ENCODE assay signal across 12 cellular contexts in the genomic region with DNA sequence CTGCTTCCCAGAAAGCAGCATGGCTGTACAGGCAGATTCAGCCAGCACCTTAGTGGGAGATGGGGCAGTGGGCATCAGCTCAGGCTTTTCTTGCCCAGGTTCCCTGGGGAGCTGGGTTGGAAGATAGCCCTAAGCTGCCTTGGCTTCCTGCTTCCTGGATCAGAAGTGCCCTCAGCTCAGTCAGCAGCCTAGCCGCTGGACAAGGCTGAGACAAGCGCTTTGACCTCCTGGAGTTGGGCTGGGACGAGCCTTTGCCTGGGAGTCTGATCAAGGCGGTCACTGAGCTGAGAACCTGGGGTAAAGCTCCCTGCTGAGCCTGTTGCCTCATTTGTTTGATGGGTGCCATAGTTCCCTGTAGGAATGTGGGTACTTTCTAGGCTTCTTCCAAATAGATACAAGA.
DNase-seq lines count a peak whose midpoint lies in the region; ATAC-seq and TF ChIP-seq lines count a peak whose summit lies in the region.
"Had no signal": no experiment of that assay in that cellular context is flagged by ENCODE, and none has a peak within 500 bp of the region (broad histone marks: within the 10 kb centered on the region; RNA-seq: fewer than 3 reads in every experiment).

No MANE protein-coding gene starts in this region.

- H3K4me3 ChIP-seq in adrenal gland (no peak overlapping the region), right atrium auricular region (peak overlapping the region in 1 of 2 donors; percentile 32), gastrocnemius medialis (peak overlapping the region in 3 of 4 donors; percentile 18 to 29 (median 20))

- H3K4me3 Mint-ChIP-seq in activated CD4-positive, alpha-beta memory T cell treated with anti-CD3 and anti-CD28 coated beads for 36 hours = no peak overlapping the region
- H3K4me3 Mint-ChIP-seq in activated CD4-positive, alpha-beta T cell treated with anti-CD3 and anti-CD28 coated beads for 36 hours = no peak overlapping the region
- H3K4me3 Mint-ChIP-seq: neural crest cell, type B pancreatic cell had no signal

- intact Hi-C loops in adrenal gland (cut with DNase I) = no loop called here
- intact Hi-C loops in gastrocnemius medialis (cut with DNase I; ENCODE audit: low total_unique reads) = no loop called here
- intact Hi-C loops in activated CD4-positive, alpha-beta memory T cell treated with anti-CD3 and anti-CD28 coated beads for 36 hours (cut with micrococcal nuclease) = no loop called here
- intact Hi-C loops in activated CD4-positive, alpha-beta T cell treated with anti-CD3 and anti-CD28 coated beads for 36 hours (cut with DNase I, micrococcal nuclease) = no loop called here

- WGBS in adrenal gland, 4 donors = 48 to 79% (median 75%) methylated on average over 4 of the region's 4 CpGs

- POLR2A ChIA-PET in activated CD4-positive, alpha-beta memory T cell treated with anti-CD3 and anti-CD28 coated beads for 36 hours (lab: Charles Lee) = interaction anchor here (1.9 kb wide), 1 partner anchor 17 kb away, joined by 4 read pairs; no protein-coding TSS in a partner anchor
- POLR2A ChIA-PET in activated CD4-positive, alpha-beta T cell treated with anti-CD3 and anti-CD28 coated beads for 36 hours (lab: Charles Lee) = no interaction called here

- H3K36me3 ChIP-seq in adrenal gland (replicated peaks in 1 of 2) (no peaks in the 10 kb centered on the region), right atrium auricular region (no peaks in the 10 kb centered on the region), gastrocnemius medialis (no peaks in the 10 kb centered on the region)

- no peaks in the 10 kb centered on the region for H3K9me3 Mint-ChIP-seq in activated CD4-positive, alpha-beta memory T cell treated with anti-CD3 and anti-CD28 coated beads for 36 hours
- H3K9me3 Mint-ChIP-seq in activated CD4-positive, alpha-beta T cell treated with anti-CD3 and anti-CD28 coated beads for 36 hours (ENCODE audit: low read depth) = no peaks in the 10 kb centered on the region
- H3K9me3 Mint-ChIP-seq: neural crest cell, type B pancreatic cell had no signal

- CTCF ChIA-PET in activated CD4-positive, alpha-beta memory T cell treated with anti-CD3 and anti-CD28 coated beads for 36 hours (lab: Charles Lee) = no interaction called here
- CTCF ChIA-PET in activated CD4-positive, alpha-beta T cell treated with anti-CD3 and anti-CD28 coated beads for 36 hours (lab: Charles Lee) = interaction anchor here (0.6 to 1.0 kb wide), 2 partner anchors 20 to 83 kb away, joined by 3 read pairs; no protein-coding TSS in a partner anchor

- H3K36me3 Mint-ChIP-seq in activated CD4-positive, alpha-beta memory T cell treated with anti-CD3 and anti-CD28 coated beads for 36 hours = no peaks in the 10 kb centered on the region
- no peaks in the 10 kb centered on the region for H3K36me3 Mint-ChIP-seq in activated CD4-positive, alpha-beta T cell treated with anti-CD3 and anti-CD28 coated beads for 36 hours (ENCODE audit: low read depth)
- H3K36me3 Mint-ChIP-seq: type B pancreatic cell had no signal

- H3K4me1 Mint-ChIP-seq in activated CD4-positive, alpha-beta memory T cell treated with anti-CD3 and anti-CD28 coated beads for 36 hours (ENCODE audit: low read depth) = peaks cover 3% of the 10 kb centered on the region
- no peaks in the 10 kb centered on the region for H3K4me1 Mint-ChIP-seq in activated CD4-positive, alpha-beta T cell treated with anti-CD3 and anti-CD28 coated beads for 36 hours

- DNase-seq in EL (peak; percentile 42), adrenal gland (peak in 4 of 7 donors; percentile 29 to 58 (median 40)), right atrium auricular region (ENCODE audit: low spot score) (no peak), gastrocnemius medialis (no peak), NOMO-1 treated with DMSO at 0.1 percent for 48 hours (lab: John Stamatoyannopoulos, UW; ENCODE audit: unreplicated experiment) (no peak), NCI-H345 treated with DMSO at 0.1 percent for 48 hours (lab: John Stamatoyannopoulos, UW; ENCODE audit: unreplicated experiment) (no peak)
- no peak for DNase-seq in activated CD4-positive, alpha-beta memory T cell treated with anti-CD3 and anti-CD28 coated beads for 36 hours
- DNase-seq in activated CD4-positive, alpha-beta T cell treated with anti-CD3 and anti-CD28 coated beads for 36 hours = no peak
- DNase-seq: activated CD4-positive, alpha-beta T cell treated with anti-CD3 and anti-CD28 coated beads, Interleukin-2, amount 50 U/mL, for 1 hour; DMS53 had no signal

- H3K4me1 ChIP-seq in adrenal gland (replicated peaks in 1 of 2) (peaks cover 6 to 56% of the 10 kb centered on the region in 2 donors), right atrium auricular region (peaks cover 0 to 32% of the 10 kb centered on the region in 2 donors), gastrocnemius medialis (peaks cover 20 to 22% of the 10 kb centered on the region in 2 donors)

- H3K27me3 Mint-ChIP-seq in activated CD4-positive, alpha-beta memory T cell treated with anti-CD3 and anti-CD28 coated beads for 36 hours = no peaks in the 10 kb centered on the region
- no peaks in the 10 kb centered on the region for H3K27me3 Mint-ChIP-seq in activated CD4-positive, alpha-beta T cell treated with anti-CD3 and anti-CD28 coated beads for 36 hours
- H3K27me3 Mint-ChIP-seq: type B pancreatic cell had no signal

- TF ChIP-seq POLR2A in adrenal gland (IDR thresholded peaks at IDR 0.05) (no peak), gastrocnemius medialis (IDR thresholded peaks at IDR 0.05) (no peak)

- no peaks in the 10 kb centered on the region for H3K27me3 ChIP-seq in adrenal gland
- no peaks in the 10 kb centered on the region for H3K27me3 ChIP-seq in right atrium auricular region
- H3K27me3 ChIP-seq in gastrocnemius medialis = no peaks in the 10 kb centered on the region

- in situ Hi-C loops in gastrocnemius medialis (cut with MboI; ENCODE audit: low sequenced_read_pairs in 4 of 4) = no loop called here

- H3K27ac Mint-ChIP-seq in activated CD4-positive, alpha-beta memory T cell treated with anti-CD3 and anti-CD28 coated beads for 36 hours = no peak overlapping the region
- H3K27ac Mint-ChIP-seq in activated CD4-positive, alpha-beta T cell treated with anti-CD3 and anti-CD28 coated beads for 36 hours = no peak overlapping the region
- H3K27ac Mint-ChIP-seq: type B pancreatic cell had no signal

- H3K9me3 ChIP-seq in adrenal gland (replicated peaks in 1 of 3) (no peaks in the 10 kb centered on the region), right atrium auricular region (no peaks in the 10 kb centered on the region), gastrocnemius medialis (no peaks in the 10 kb centered on the region)

- H3K27ac ChIP-seq in adrenal gland = peak overlapping the region; percentile 47 to 93 (median 57)
- peak overlapping the region; percentile 82 to 87 for H3K27ac ChIP-seq in right atrium auricular region
- H3K27ac ChIP-seq in gastrocnemius medialis = peak overlapping the region; percentile 56 to 74 (median 64)

- ATAC-seq in gastrocnemius medialis = peak; percentile 7 to 26
- no peak for ATAC-seq in activated CD4-positive, alpha-beta T cell treated with anti-CD3 and anti-CD28 coated beads for 36 hours

- no peak for TF ChIP-seq CTCF in adrenal gland (IDR thresholded peaks at IDR 0.05)
- no peak for TF ChIP-seq CTCF in right atrium auricular region (IDR thresholded peaks at IDR 0.05)
- TF ChIP-seq CTCF in gastrocnemius medialis (IDR thresholded peaks at IDR 0.05 in 4 of 5, conservative IDR thresholded peaks at IDR 0.05 in 1 of 5) = no peak

Comparison
In these comparisons a context has a peak if more than half of its experiments do, and no peak if none do; other contexts are left out.
1. DNase-seq: peak in EL (single experiment) and adrenal gland (4 of 7); none in right atrium auricular region (single experiment), gastrocnemius medialis (0 of 2), NOMO-1 treated with DMSO at 0.1 percent for 48 hours (single experiment), activated CD4-positive, alpha-beta memory T cell treated with anti-CD3 and anti-CD28 coated beads for 36 hours (single experiment), NCI-H345 treated with DMSO at 0.1 percent for 48 hours (single experiment) and activated CD4-positive, alpha-beta T cell treated with anti-CD3 and anti-CD28 coated beads for 36 hours (single experiment).
2. H3K4me3 ChIP-seq: peak in gastrocnemius medialis (3 of 4); none in adrenal gland (0 of 4).
3. Peak in every context shown above with its lines, with median percentiles within 50 percentile points of each other: H3K27ac ChIP-seq.